ENCODE assay signal across 17 cellular contexts in genomic region chrX:155535866-155536265, GRCh38.
"Had no signal": no experiment of that assay in that cellular context is flagged by ENCODE, and none has a peak within 500 bp of the region (broad histone marks: within the 10 kb centered on the region; RNA-seq: fewer than 3 reads in every experiment).

No MANE protein-coding gene starts in this region.

- H3K4me1 ChIP-seq: adrenal gland, colonic mucosa, prostate gland, right lobe of liver had no signal

- DNase-seq: activated CD4-positive, alpha-beta T cell treated with anti-CD3 and anti-CD28 coated beads, Interleukin-2, amount 50 U/mL, for 4 hours; activated CD4-positive, CD25-positive, alpha-beta regulatory T cell treated with anti-CD3 and anti-CD28 coated beads, Interleukin-2, amount 50 U/mL, for 72 hours; activated effector memory CD4-positive, alpha-beta T cell treated with Interleukin-2 at 50 U/mL for 16 hours; activated T-cell treated with anti-CD3 and anti-CD28 coated beads, Interleukin-2, amount 50 U/mL, for 1 hour; adrenal gland; central memory CD4-positive, alpha-beta T cell; colonic mucosa; foreskin melanocyte; head of caudate nucleus; immature natural killer cell; left colon; midbrain; right lobe of liver; stimulated activated naive CD8-positive, alpha-beta T cell treated with anti-CD3 and anti-CD28 coated beads, Interleukin-15, amount 100 ng/mL, for 72 hours had no signal

- H3K36me3 ChIP-seq: adrenal gland, colonic mucosa, prostate gland, right lobe of liver had no signal

- ATAC-seq: left colon; right lobe of liver; stimulated activated naive CD8-positive, alpha-beta T cell treated with anti-CD3 and anti-CD28 coated beads, Interleukin-15, amount 100 ng/mL, for 72 hours had no signal

- H3K9me3 ChIP-seq: adrenal gland, colonic mucosa, prostate gland, right lobe of liver had no signal

- H3K27ac ChIP-seq: adrenal gland, colonic mucosa, prostate gland, right lobe of liver had no signal

- H3K27me3 ChIP-seq: adrenal gland, colonic mucosa, right lobe of liver had no signal

- H3K4me2 ChIP-seq: smooth muscle cell had no signal

- H3K4me3 ChIP-seq: adrenal gland, colonic mucosa, lung, prostate gland, right lobe of liver, smooth muscle cell had no signal
